Comparison of ENCODE assay signal across 14 cellular contexts in genomic region chr20:5181955-5182354, GRCh38. TPM values are rescaled to one million over a fixed set of nuclear protein-coding genes. Genes with fewer than 3 reads are reported as not detected.
DNase-seq lines count a peak whose midpoint lies in the region; ATAC-seq and TF ChIP-seq lines count a peak whose summit lies in the region.
"Had no signal": no experiment of that assay in that cellular context is flagged by ENCODE, and none has a peak within 500 bp of the region (broad histone marks: within the 10 kb centered on the region; RNA-seq: fewer than 3 reads in every experiment).

No MANE protein-coding gene starts in this region.

- H3K36me3 ChIP-seq in right atrium auricular region, result peaks cover 58% of the 10 kb centered on the region
- peaks cover 11% of the 10 kb centered on the region; the same call in 1 of the 2 replicates for H3K36me3 ChIP-seq in MG63

- no peaks in the 10 kb centered on the region for H3K9me3 Mint-ChIP-seq in chondrocyte (ENCODE audit: low read depth)

- peaks cover 20% of the 10 kb centered on the region for H3K4me1 Mint-ChIP-seq in chondrocyte (ENCODE audit: low read depth)

- H3K36me3 Mint-ChIP-seq in chondrocyte (ENCODE audit: low read depth), result peaks cover 18% of the 10 kb centered on the region

- no peaks in the 10 kb centered on the region for H3K27me3 Mint-ChIP-seq in chondrocyte (ENCODE audit: low read depth)

- H3K4me3 ChIP-seq in right atrium auricular region (no peak overlapping the region), MG63 (no peak overlapping the region)
- H3K4me3 ChIP-seq: adrenal gland had no signal

- H3K27me3 ChIP-seq in right atrium auricular region, result no peaks in the 10 kb centered on the region
- H3K27me3 ChIP-seq in MG63, result no peaks in the 10 kb centered on the region
- H3K27me3 ChIP-seq: adrenal gland had no signal

- ATAC-seq in GM19351 (IDR thresholded peaks at IDR 0.05; ENCODE audit: unreplicated experiment), result no peak
- ATAC-seq: activated CD4-positive, CD25-positive, alpha-beta regulatory T cell treated with anti-CD3 and anti-CD28 coated beads, Interleukin-2, amount 50 U/mL, for 24 hours had no signal

- no peak overlapping the region for H3K4me3 Mint-ChIP-seq in chondrocyte (ENCODE audit: unreplicated experiment)

- H3K4me1 ChIP-seq in right atrium auricular region, result peaks cover 0 to 50% of the 10 kb centered on the region in 2 donors
- H3K4me1 ChIP-seq: adrenal gland had no signal

- DNase-seq in HS-5 (ENCODE audit: low read depth), result peak; percentile 29
- no peak for DNase-seq in chondrocyte (ENCODE audit: low spot score)
- no peak for DNase-seq in right atrium auricular region (ENCODE audit: low spot score)
- no peak for DNase-seq in MG63
- DNase-seq in NCI-H510A treated with DMSO at 0.1 percent for 48 hours (lab: John Stamatoyannopoulos, UW), result no peak
- no peak for DNase-seq in inferior parietal cortex (ENCODE audit: extremely low spot score)
- DNase-seq: activated T-cell treated with anti-CD3 and anti-CD28 coated beads, Interleukin-2, amount 50 U/mL, for 1 hour; effector CD4-positive, alpha-beta T cell; hippocampal formation; stimulated activated CD4-positive, alpha-beta T cell treated with anti-CD3 and anti-CD28 coated beads, Interleukin-2, amount 100 ng/mL, for 48 hours had no signal

- H3K27ac Mint-ChIP-seq in chondrocyte (ENCODE audit: unreplicated experiment), result peak overlapping the region; percentile 75

- no peak for TF ChIP-seq CTCF in 22Rv1 (IDR thresholded peaks at IDR 0.05)
- no peak for TF ChIP-seq CTCF in chondrocyte (IDR thresholded peaks at IDR 0.05)
- TF ChIP-seq CTCF in right atrium auricular region (IDR thresholded peaks at IDR 0.05), result no peak

- H3K9me3 ChIP-seq in right atrium auricular region (no peaks in the 10 kb centered on the region), MG63 (no peaks in the 10 kb centered on the region)
- H3K9me3 ChIP-seq: adrenal gland had no signal

- H3K27ac ChIP-seq in 22Rv1, result peak overlapping the region; percentile 9; the same call in 1 of the 2 replicates
- H3K27ac ChIP-seq in right atrium auricular region, result peak overlapping the region; percentile 32 to 61

RNA-seq across cellular contexts. Expression of gene CDS2, which starts 55.1 kb away (rescaled TPM):
- total RNA-seq in chondrocyte (33.0 to 46.9 TPM (median 42.9 TPM) in 3 replicates), right atrium auricular region (10 to 100 TPM; 45.5 to 60.8 TPM)
- 3.3 and 4.0 TPM in 2 replicates for total RNA-seq in MG63 (2014; rRNA removed; shearing (Covaris generic); ENCODE audit: low replicate concordance)
